In the genomic region with DNA sequence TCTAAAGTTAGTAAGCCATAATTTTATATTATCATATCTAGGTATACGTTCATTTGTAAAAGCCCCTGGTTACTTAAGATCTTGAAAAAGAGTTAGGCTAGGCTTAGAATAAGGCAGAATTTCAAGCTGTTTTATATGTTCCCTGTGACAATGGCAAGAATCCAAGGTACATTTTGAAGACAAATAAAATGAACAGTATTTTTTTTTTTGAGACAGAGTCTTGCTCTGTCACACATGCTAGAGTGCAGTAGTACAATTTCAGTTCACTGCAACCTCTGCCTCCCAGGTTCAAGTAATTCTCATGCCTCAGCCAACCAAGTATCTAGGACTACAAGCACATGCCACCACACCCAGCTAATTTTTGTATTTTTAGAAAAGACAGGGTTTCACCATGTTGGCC, we compare ENCODE assay signal across 1 cellular context.
TF ChIP-seq lines count a peak whose summit lies in the region.

No MANE protein-coding gene starts in this region.

TF ChIP-seq in liver, 16 proteins besides CTCF, POLR2A, EP300 and RAD21 (continued from another document):
- TF ChIP-seq, protein P1, sequence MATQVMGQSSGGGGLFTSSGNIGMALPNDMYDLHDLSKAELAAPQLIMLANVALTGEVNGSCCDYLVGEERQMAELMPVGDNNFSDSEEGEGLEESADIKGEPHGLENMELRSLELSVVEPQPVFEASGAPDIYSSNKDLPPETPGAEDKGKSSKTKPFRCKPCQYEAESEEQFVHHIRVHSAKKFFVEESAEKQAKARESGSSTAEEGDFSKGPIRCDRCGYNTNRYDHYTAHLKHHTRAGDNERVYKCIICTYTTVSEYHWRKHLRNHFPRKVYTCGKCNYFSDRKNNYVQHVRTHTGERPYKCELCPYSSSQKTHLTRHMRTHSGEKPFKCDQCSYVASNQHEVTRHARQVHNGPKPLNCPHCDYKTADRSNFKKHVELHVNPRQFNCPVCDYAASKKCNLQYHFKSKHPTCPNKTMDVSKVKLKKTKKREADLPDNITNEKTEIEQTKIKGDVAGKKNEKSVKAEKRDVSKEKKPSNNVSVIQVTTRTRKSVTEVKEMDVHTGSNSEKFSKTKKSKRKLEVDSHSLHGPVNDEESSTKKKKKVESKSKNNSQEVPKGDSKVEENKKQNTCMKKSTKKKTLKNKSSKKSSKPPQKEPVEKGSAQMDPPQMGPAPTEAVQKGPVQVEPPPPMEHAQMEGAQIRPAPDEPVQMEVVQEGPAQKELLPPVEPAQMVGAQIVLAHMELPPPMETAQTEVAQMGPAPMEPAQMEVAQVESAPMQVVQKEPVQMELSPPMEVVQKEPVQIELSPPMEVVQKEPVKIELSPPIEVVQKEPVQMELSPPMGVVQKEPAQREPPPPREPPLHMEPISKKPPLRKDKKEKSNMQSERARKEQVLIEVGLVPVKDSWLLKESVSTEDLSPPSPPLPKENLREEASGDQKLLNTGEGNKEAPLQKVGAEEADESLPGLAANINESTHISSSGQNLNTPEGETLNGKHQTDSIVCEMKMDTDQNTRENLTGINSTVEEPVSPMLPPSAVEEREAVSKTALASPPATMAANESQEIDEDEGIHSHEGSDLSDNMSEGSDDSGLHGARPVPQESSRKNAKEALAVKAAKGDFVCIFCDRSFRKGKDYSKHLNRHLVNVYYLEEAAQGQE (IDR thresholded peaks at IDR 0.05): no peak
- TF ChIP-seq FOXA2 (IDR thresholded peaks at IDR 0.05) (no peak), YY1 (IDR thresholded peaks at IDR 0.05) (no peak), FOXA1 (IDR thresholded peaks at IDR 0.05) (no peak), HNF4G (IDR thresholded peaks at IDR 0.05) (no peak), NR2F2 (IDR thresholded peaks at IDR 0.05) (no peak)
- TF ChIP-seq, protein P2, sequence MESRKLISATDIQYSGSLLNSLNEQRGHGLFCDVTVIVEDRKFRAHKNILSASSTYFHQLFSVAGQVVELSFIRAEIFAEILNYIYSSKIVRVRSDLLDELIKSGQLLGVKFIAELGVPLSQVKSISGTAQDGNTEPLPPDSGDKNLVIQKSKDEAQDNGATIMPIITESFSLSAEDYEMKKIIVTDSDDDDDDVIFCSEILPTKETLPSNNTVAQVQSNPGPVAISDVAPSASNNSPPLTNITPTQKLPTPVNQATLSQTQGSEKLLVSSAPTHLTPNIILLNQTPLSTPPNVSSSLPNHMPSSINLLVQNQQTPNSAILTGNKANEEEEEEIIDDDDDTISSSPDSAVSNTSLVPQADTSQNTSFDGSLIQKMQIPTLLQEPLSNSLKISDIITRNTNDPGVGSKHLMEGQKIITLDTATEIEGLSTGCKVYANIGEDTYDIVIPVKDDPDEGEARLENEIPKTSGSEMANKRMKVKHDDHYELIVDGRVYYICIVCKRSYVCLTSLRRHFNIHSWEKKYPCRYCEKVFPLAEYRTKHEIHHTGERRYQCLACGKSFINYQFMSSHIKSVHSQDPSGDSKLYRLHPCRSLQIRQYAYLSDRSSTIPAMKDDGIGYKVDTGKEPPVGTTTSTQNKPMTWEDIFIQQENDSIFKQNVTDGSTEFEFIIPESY (IDR thresholded peaks at IDR 0.05): no peak
